8 cellular contexts compared by ENCODE assay signal in the genomic region with DNA sequence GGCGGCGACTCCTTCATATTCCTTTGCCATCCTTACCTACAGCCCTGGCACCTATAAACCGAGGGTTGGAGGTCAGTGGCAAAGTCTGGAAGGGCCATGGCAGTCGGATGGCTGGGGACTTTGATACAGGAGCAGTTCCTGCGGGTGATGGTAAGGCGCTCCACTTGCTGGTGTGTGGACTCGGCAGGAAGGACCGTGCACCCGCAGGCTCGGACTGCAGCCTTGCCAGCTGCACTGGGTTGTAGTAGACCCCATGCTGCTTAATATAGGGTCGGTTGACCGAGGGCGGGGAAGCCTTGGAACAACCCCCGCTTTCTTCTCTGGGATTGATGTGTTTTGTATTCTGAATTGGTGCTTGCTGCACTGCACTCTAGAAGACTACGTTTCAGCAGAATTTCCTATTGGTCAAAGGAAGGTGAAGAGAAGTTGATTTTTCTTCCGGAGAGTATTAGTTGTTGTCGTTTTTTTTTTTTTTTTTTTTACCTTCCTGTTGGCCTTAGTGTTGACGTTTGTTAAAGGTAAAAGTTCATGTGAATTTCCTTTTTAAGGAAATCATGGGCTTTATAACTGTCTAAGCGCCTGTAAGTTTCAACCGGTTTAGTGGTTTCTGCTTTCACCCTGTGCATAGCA. TPM values are rescaled to one million over a fixed set of nuclear protein-coding genes. Genes with fewer than 3 reads are reported as not detected.
DNase-seq lines count a peak whose midpoint lies in the region; ATAC-seq and TF ChIP-seq lines count a peak whose summit lies in the region.

No MANE protein-coding gene starts in this region.

- H3K4me1 Mint-ChIP-seq in activated T-helper 17 cell treated with anti-CD3 and anti-CD28 coated beads, Interleukin-2, amount 50 U/mL, for 72 hours = peaks cover 38% of the 10 kb centered on the region
- peaks cover 31% of the 10 kb centered on the region for H3K4me1 Mint-ChIP-seq in nephron progenitor cell

- ATAC-seq in GM18499 (IDR thresholded peaks at IDR 0.05; ENCODE audit: insufficient read depth, unreplicated experiment) (peak; percentile 14), HG02943 (IDR thresholded peaks at IDR 0.05; ENCODE audit: low read depth, unreplicated experiment) (peak; percentile 43)
- ATAC-seq in activated T-helper 17 cell treated with anti-CD3 and anti-CD28 coated beads, Interleukin-2, amount 50 U/mL, for 72 hours (replicated peaks) = peak; percentile 28

- peak overlapping the region; percentile 94 for H3K27ac Mint-ChIP-seq in activated T-helper 17 cell treated with anti-CD3 and anti-CD28 coated beads, Interleukin-2, amount 50 U/mL, for 72 hours
- peak overlapping the region; percentile 79 for H3K27ac Mint-ChIP-seq in nephron progenitor cell

- no peaks in the 10 kb centered on the region for H3K9me3 Mint-ChIP-seq in activated T-helper 17 cell treated with anti-CD3 and anti-CD28 coated beads, Interleukin-2, amount 50 U/mL, for 72 hours
- peaks cover 25% of the 10 kb centered on the region for H3K9me3 Mint-ChIP-seq in nephron progenitor cell

- TF ChIP-seq CTCF in 22Rv1 (IDR thresholded peaks at IDR 0.05) = no peak
- no peak for TF ChIP-seq CTCF in foreskin fibroblast (IDR thresholded peaks at IDR 0.05; ENCODE audit: low read depth, low read length)
- TF ChIP-seq CTCF in nephron progenitor cell (IDR thresholded peaks at IDR 0.05) = no peak

- peak overlapping the region; percentile 94 for H3K4me3 Mint-ChIP-seq in activated T-helper 17 cell treated with anti-CD3 and anti-CD28 coated beads, Interleukin-2, amount 50 U/mL, for 72 hours
- H3K4me3 Mint-ChIP-seq in nephron progenitor cell = peak overlapping the region; percentile 93

- peak overlapping the region; percentile 90 to 97 for H3K4me3 ChIP-seq in foreskin fibroblast (ENCODE audit: low read depth in 1 of 2, low read length in 2 of 2)

- H3K36me3 Mint-ChIP-seq in activated T-helper 17 cell treated with anti-CD3 and anti-CD28 coated beads, Interleukin-2, amount 50 U/mL, for 72 hours (ENCODE audit: low read depth) = peaks cover 34% of the 10 kb centered on the region
- H3K36me3 Mint-ChIP-seq in nephron progenitor cell (ENCODE audit: low read depth) = peaks cover 43% of the 10 kb centered on the region

- no peaks in the 10 kb centered on the region for H3K27me3 Mint-ChIP-seq in activated T-helper 17 cell treated with anti-CD3 and anti-CD28 coated beads, Interleukin-2, amount 50 U/mL, for 72 hours
- H3K27me3 Mint-ChIP-seq in nephron progenitor cell (ENCODE audit: low read depth, poor library complexity) = peaks cover 4% of the 10 kb centered on the region

- DNase-seq in NCI-H345 (lab: John Stamatoyannopoulos, UW) = peak; percentile 25
- peak in 1 of 2 donors; percentile 64 for DNase-seq in foreskin fibroblast
- peak; percentile 47 for DNase-seq in nephron progenitor cell
- DNase-seq in ureter (ENCODE audit: low spot score) = peak; percentile 45

- H3K27ac ChIP-seq in 22Rv1 = peak overlapping the region; percentile 72

RNA-seq across cellular contexts. Expression of gene BLTP1, which starts 0.7 kb away (rescaled TPM):
- 10 to 100 TPM; 43.2 to 49.9 TPM for total RNA-seq in activated T-helper 17 cell treated with anti-CD3 and anti-CD28 coated beads, Interleukin-2, amount 50 U/mL, for 72 hours
- total RNA-seq in ureter = 109 TPM
